8 cellular contexts compared by ENCODE assay signal in the genomic region with DNA sequence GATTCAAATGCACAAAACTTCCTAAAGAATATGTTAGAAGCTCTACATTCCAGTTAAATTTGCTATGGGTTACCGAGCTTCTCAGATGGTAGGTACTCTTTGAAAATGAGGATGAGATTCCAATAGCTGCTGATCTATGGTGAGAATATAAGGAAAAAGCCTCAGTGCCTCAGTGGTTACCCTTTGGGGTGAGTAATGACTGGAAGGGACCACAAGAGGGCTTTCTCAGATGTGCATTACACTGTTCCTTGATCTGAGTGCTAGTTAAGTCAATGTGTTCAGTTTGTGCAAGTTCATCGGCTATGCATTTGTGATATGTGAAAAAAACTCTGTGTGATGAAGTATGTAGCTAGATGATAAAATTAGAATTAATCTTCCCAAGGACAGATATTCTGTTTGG. TPM values are rescaled to one million over a fixed set of nuclear protein-coding genes. Genes with fewer than 3 reads are reported as not detected.
DNase-seq lines count a peak whose midpoint lies in the region; ATAC-seq and TF ChIP-seq lines count a peak whose summit lies in the region.

No MANE protein-coding gene starts in this region.

- no peak overlapping the region for H2AFZ ChIP-seq in hepatocyte

- no peak overlapping the region for H3K4me2 ChIP-seq in hepatocyte

- peaks cover 34% of the 10 kb centered on the region for H3K79me2 ChIP-seq in hepatocyte

- DNase-seq in Ammon's horn (ENCODE audit: low spot score) (peak; percentile 44), HT1080 (ENCODE audit: low read depth) (peak; percentile 34), SKM-1 treated with dmso at 0.1 percent for 144 hours (lab: John Stamatoyannopoulos, UW; ENCODE audit: unreplicated experiment) (peak; percentile 28), hepatocyte (ENCODE audit: low spot score) (peak; percentile 25), omental fat pad (ENCODE audit: low spot score) (no peak), left cardiac atrium (no peak)
- DNase-seq in activated naive CD4-positive, alpha-beta T cell treated with anti-CD3 and anti-CD28 coated beads, Interleukin-2, amount 50 U/mL, for 16 hours = no peak

- TF ChIP-seq CTCF in hepatocyte (IDR thresholded peaks at IDR 0.05; ENCODE audit: poor library complexity) (peak; percentile 36), omental fat pad (IDR thresholded peaks at IDR 0.05) (no peak)

- no peaks in the 10 kb centered on the region for H3K9me2 ChIP-seq in hepatocyte (replicated peaks; ENCODE audit: insufficient read depth)

- H4K20me1 ChIP-seq in hepatocyte (ENCODE audit: insufficient read depth, poor library complexity, severe bottlenecking) = no peaks in the 10 kb centered on the region

- no peaks in the 10 kb centered on the region for H3K36me3 ChIP-seq in hepatocyte (replicated peaks; ENCODE audit: insufficient read depth, low read depth)

- no peaks in the 10 kb centered on the region for H3K9me3 ChIP-seq in hepatocyte (ENCODE audit: low read depth)

- H3K4me3 ChIP-seq in hepatocyte = no peak overlapping the region

- peaks cover 25% of the 10 kb centered on the region for H3K27me3 ChIP-seq in hepatocyte

- ATAC-seq in GM18508 (IDR thresholded peaks at IDR 0.05; ENCODE audit: insufficient read depth, unreplicated experiment) = peak; percentile 57
- ATAC-seq in omental fat pad (ENCODE audit: low FRiP score) = no peak
- no peak for ATAC-seq in left cardiac atrium

- no peaks in the 10 kb centered on the region for H3K4me1 ChIP-seq in hepatocyte (ENCODE audit: insufficient read depth)

- H3K27ac ChIP-seq in hepatocyte = no peak overlapping the region

- WGBS in hepatocyte (ENCODE audit: low lambda C conversion rate, missing lambda C conversion rate) = 76% methylated on average over 2 of the region's 2 CpGs

- intact Hi-C loops in left cardiac atrium (cut with DNase I) = no loop called here

RNA-seq across cellular contexts. Expression of gene NRCAM, which starts 3.5 kb away (rescaled TPM):
- 8.1 and 14.6 TPM in 2 replicates for total RNA-seq in HT1080 (2014; rRNA removed; shearing (Covaris generic))
- 0.85 and 1.2 TPM in 2 replicates for polyA plus RNA-seq in HT1080 (2015; cell fraction: cytosol; rRNA removed)
- 1.7 and 2.2 TPM in 2 replicates for polyA plus RNA-seq in HT1080 (2015; cell fraction: nucleus; rRNA removed)
- 34.4 and 41.5 TPM in 2 replicates for total RNA-seq in hepatocyte
- 6.4 and 16.0 TPM in 2 replicates for polyA plus RNA-seq in hepatocyte
- total RNA-seq in omental fat pad = 1 to 10 TPM; 1.9 to 6.5 (median 4.6) TPM
- total RNA-seq in left cardiac atrium = 1 to 10 TPM in 1 of 2 donors, under 1 TPM in 1; 0.47 to 3.4 TPM

Comparison
In these comparisons a context has a peak if more than half of its experiments do, and no peak if none do; other contexts are left out.
1. DNase-seq: peak in Ammon's horn (single experiment), HT1080 (single experiment), SKM-1 treated with dmso at 0.1 percent for 144 hours (single experiment) and hepatocyte (single experiment); none in omental fat pad (single experiment), left cardiac atrium (single experiment) and activated naive CD4-positive, alpha-beta T cell treated with anti-CD3 and anti-CD28 coated beads, Interleukin-2, amount 50 U/mL, for 16 hours (single experiment).